ENCODE assay signal across 8 cellular contexts in the genomic region with DNA sequence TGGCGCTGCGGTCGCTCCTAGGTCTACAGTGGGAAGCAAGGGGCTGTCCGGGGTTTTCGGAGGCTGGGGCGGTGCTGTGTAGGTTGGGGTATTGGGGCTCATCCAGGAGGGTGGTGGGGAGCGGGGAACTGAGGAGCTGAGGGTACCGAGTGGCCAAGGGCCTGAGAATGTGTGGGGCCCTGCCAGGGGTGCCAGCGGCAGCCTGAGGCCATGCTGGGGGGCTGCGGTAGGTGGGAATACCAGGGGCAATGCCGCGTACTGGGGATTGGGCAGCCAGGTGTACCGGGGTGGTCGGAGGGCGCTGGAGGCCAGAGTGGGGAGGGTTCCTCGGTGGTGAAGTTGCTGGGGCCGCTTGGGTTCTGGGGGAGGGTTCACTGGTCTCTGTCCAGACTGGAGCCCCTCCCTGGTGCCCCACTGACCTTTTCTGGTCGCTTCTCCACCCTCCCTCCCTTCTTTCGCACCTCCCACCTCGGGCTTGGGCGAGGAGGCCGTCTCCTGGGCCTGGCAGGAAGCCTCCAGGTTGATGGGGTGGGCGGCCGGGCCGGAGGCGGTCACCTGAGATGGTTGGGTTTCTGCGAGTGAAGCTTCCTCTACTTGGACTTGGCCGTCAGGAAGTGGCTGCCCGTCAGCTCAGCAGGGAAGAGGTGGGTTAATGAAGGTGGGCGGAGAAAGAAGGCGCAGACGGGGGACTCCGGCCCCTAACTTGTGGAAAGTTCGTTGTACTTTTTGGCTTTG. TPM values are rescaled to one million over a fixed set of nuclear protein-coding genes. Genes with fewer than 3 reads are reported as not detected.
DNase-seq lines count a peak whose midpoint lies in the region; ATAC-seq and TF ChIP-seq lines count a peak whose summit lies in the region.

No MANE protein-coding gene starts in this region.

- H2AFZ ChIP-seq in neural progenitor cell (replicated peaks) = no peak overlapping the region

- H3K27ac Mint-ChIP-seq in T-helper 17 cell = peak overlapping the region; percentile 91
- H3K27ac Mint-ChIP-seq in neural progenitor cell = no peak overlapping the region

- peak overlapping the region; percentile 67 to 88 (median 76) for H3K4me3 ChIP-seq in heart right ventricle
- peak overlapping the region; percentile 92 to 95 for H3K4me3 ChIP-seq in esophagus (ENCODE audit: low read depth in 1 of 2, low read length in 2 of 2)
- H3K4me3 ChIP-seq in neural progenitor cell = peak overlapping the region; percentile 77

- H3K4me1 ChIP-seq in heart right ventricle (peaks cover 0 to 34% (median 18%) of the 10 kb centered on the region in 9 donors), esophagus (ENCODE audit: control insufficient read depth in 2 of 2, insufficient read depth in 2 of 2, low read length in 1 of 2) (peaks cover 7 to 19% of the 10 kb centered on the region in 2 donors), neural progenitor cell (peaks cover 9% of the 10 kb centered on the region)

- H3K27me3 Mint-ChIP-seq in T-helper 17 cell = no peaks in the 10 kb centered on the region
- peaks cover 2% of the 10 kb centered on the region for H3K27me3 Mint-ChIP-seq in neural progenitor cell (ENCODE audit: insufficient read depth, low read depth)

- ATAC-seq in heart right ventricle (peak; percentile 3 to 50 (median 31)), Right ventricle myocardium superior (ENCODE audit: poor library complexity) (no peak), HG02798 (IDR thresholded peaks at IDR 0.05; ENCODE audit: poor library complexity, unreplicated experiment) (peak; percentile 35), T-helper 17 cell (peak; percentile 29), GM18520 (IDR thresholded peaks at IDR 0.05; ENCODE audit: unreplicated experiment) (no peak)

- H3K79me2 ChIP-seq in neural progenitor cell (ENCODE audit: low read depth) = peaks cover 56% of the 10 kb centered on the region

- no peaks in the 10 kb centered on the region for H3K9me3 ChIP-seq in heart right ventricle
- H3K9me3 ChIP-seq in T-helper 17 cell (ENCODE audit: control insufficient read depth, low read length, poor library complexity, severe bottlenecking) = no peaks in the 10 kb centered on the region
- no peaks in the 10 kb centered on the region for H3K9me3 ChIP-seq in esophagus (ENCODE audit: control insufficient read depth in 2 of 2, insufficient read depth in 1 of 2, low read depth in 1 of 2, low read length in 1 of 2)
- H3K9me3 ChIP-seq in neural progenitor cell (ENCODE audit: low read depth) = no peaks in the 10 kb centered on the region

- TF ChIP-seq CTCF in heart right ventricle (IDR thresholded peaks at IDR 0.05) (no peak), neural progenitor cell (IDR thresholded peaks at IDR 0.05) (no peak)

- peak overlapping the region; percentile 94 for H3K4me3 Mint-ChIP-seq in T-helper 17 cell
- H3K4me3 Mint-ChIP-seq in neural progenitor cell = peak overlapping the region; percentile 95

- peak overlapping the region; percentile 97 for H3K9ac ChIP-seq in neural progenitor cell

- H3K27me3 ChIP-seq in heart right ventricle (no peaks in the 10 kb centered on the region), esophagus (ENCODE audit: control insufficient read depth in 1 of 2, insufficient read depth in 2 of 2, low read length in 2 of 2) (no peaks in the 10 kb centered on the region), neural progenitor cell (no peaks in the 10 kb centered on the region)

- H3K36me3 ChIP-seq in heart right ventricle (peaks cover 0 to 38% (median 33%) of the 10 kb centered on the region in 9 donors), esophagus (ENCODE audit: control insufficient read depth in 2 of 2, insufficient read depth in 2 of 2, low read length in 1 of 2) (peaks cover 17 to 32% of the 10 kb centered on the region in 2 donors), neural progenitor cell (no peaks in the 10 kb centered on the region)

- peak overlapping the region; percentile 98 for H3K4me2 ChIP-seq in neural progenitor cell

- no peaks in the 10 kb centered on the region for H3K9me3 Mint-ChIP-seq in neural progenitor cell

- DNase-seq in heart right ventricle = no peak
- no peak for DNase-seq in Right ventricle myocardium superior
- no peak for DNase-seq in T-helper 17 cell
- DNase-seq in neural progenitor cell (ENCODE audit: low spot score) = no peak
- no peak for DNase-seq in SK-N-DZ (ENCODE audit: low spot score)

- H3K4me1 Mint-ChIP-seq in T-helper 17 cell = peaks cover 11% of the 10 kb centered on the region
- peaks cover 8% of the 10 kb centered on the region for H3K4me1 Mint-ChIP-seq in neural progenitor cell

- intact Hi-C loops in heart right ventricle (cut with DNase I) (loop anchor here in 6 of 10 donors (5.0 to 10.0 kb wide), 5 partner anchors 135 to 200 kb away; partner anchors contain the start of genes ASMTL (in 4 of the 6) and SLC25A6 (in 3 of the 6)), Right ventricle myocardium superior (cut with DNase I) (no loop called here)

- H3K36me3 Mint-ChIP-seq in T-helper 17 cell (ENCODE audit: low read depth) (no peaks in the 10 kb centered on the region), neural progenitor cell (peaks cover 16% of the 10 kb centered on the region)

- peaks cover 16% of the 10 kb centered on the region for H3F3A ChIP-seq in neural progenitor cell (ENCODE audit: low read depth)

- peaks cover 41% of the 10 kb centered on the region for H4K20me1 ChIP-seq in neural progenitor cell (ENCODE audit: low read depth)

- WGBS in heart right ventricle, 2 donors = 0 to 2% methylated on average over 31 to 34 of the region's 34 CpGs
- WGBS in esophagus, 2 donors = 1 to 2% methylated on average over 33 to 34 of the region's 34 CpGs

- H3K27ac ChIP-seq in heart right ventricle (peak overlapping the region; percentile 62 to 94 (median 90)), esophagus (ENCODE audit: low read depth in 2 of 2, low read length in 1 of 2) (peak overlapping the region; percentile 73 to 88), neural progenitor cell (no peak overlapping the region)

RNA-seq across cellular contexts. Expression of gene AKAP17A, which starts 0.9 kb away (rescaled TPM):
- total RNA-seq in heart right ventricle = 10 to 100 TPM; 12.2 to 20.3 (median 15.8) TPM
- polyA plus RNA-seq in heart right ventricle = 10 to 100 TPM; 21.1 to 35.6 TPM
- total RNA-seq in Right ventricle myocardium superior = 12.4 TPM
- 100 to 1,000 TPM in 1 of 2 donors, 10 to 100 TPM in 1; 98.7 to 102 TPM for total RNA-seq in T-helper 17 cell
- polyA plus RNA-seq in esophagus = 10 to 100 TPM; 23.9 to 42.8 TPM
- 10.7 and 38.5 TPM in 2 replicates for total RNA-seq in neural progenitor cell (ENCODE audit: low replicate concordance)
- polyA plus RNA-seq in SK-N-DZ (2014; cell fraction: cytosol; rRNA removed) = 17.1 and 26.6 TPM in 2 replicates
- 121 and 140 TPM in 2 replicates for polyA plus RNA-seq in SK-N-DZ (2014; cell fraction: nucleus; rRNA removed)

RNA-seq across cellular contexts. Expression of gene ASMT, which starts 22.6 kb away (rescaled TPM):
- total RNA-seq in heart right ventricle (not detected), Right ventricle myocardium superior (not detected), T-helper 17 cell (under 1 TPM; 0.52 to 0.57 TPM), neural progenitor cell (ENCODE audit: low replicate concordance) (0.28 TPM in 1 of 2 replicates, not detected in the other)
- polyA plus RNA-seq in heart right ventricle (under 1 TPM; 0.09 to 0.37 TPM), esophagus (under 1 TPM; 0.06 to 0.26 TPM)
- not detected in 2 replicates for polyA plus RNA-seq in SK-N-DZ (2014; cell fraction: cytosol; rRNA removed)
- not detected in 2 replicates for polyA plus RNA-seq in SK-N-DZ (2014; cell fraction: nucleus; rRNA removed)

RNA-seq across cellular contexts. Expression of gene P2RY8, which starts 55.3 kb away (rescaled TPM):
- total RNA-seq in heart right ventricle (1 to 10 TPM; 1.2 to 6.7 (median 4.1) TPM), Right ventricle myocardium superior (1.6 TPM), T-helper 17 cell (100 to 1,000 TPM; 131 to 141 TPM), neural progenitor cell (ENCODE audit: low replicate concordance) (0.32 and 0.68 TPM in 2 replicates)
- polyA plus RNA-seq in heart right ventricle (1 to 10 TPM; 1.0 to 3.2 TPM), esophagus (under 1 TPM; 0.24 TPM)
- not detected in 2 replicates for polyA plus RNA-seq in SK-N-DZ (2014; cell fraction: cytosol; rRNA removed)
- not detected in 2 replicates for polyA plus RNA-seq in SK-N-DZ (2014; cell fraction: nucleus; rRNA removed)

Comparison
In these comparisons a context has a peak if more than half of its experiments do, and no peak if none do; other contexts are left out.
1. ATAC-seq: peak in heart right ventricle (8 of 8), HG02798 (single experiment) and T-helper 17 cell (single experiment); none in Right ventricle myocardium superior (single experiment) and GM18520 (single experiment).
2. RNA of gene P2RY8, which starts 55.3 kb away (total RNA-seq): 131 to 141 TPM in T-helper 17 cell; 1.2 to 6.7 TPM in heart right ventricle, 1.6 TPM in Right ventricle myocardium superior (single experiment) and 0.32 to 0.68 TPM in neural progenitor cell; every median in the first group is over 10 times any median in the second.
3. Peak in every context shown above with its lines, with median percentiles within 50 percentile points of each other: H3K4me3 ChIP-seq.